Comparison of ENCODE assay signal across 8 cellular contexts in the genomic region with DNA sequence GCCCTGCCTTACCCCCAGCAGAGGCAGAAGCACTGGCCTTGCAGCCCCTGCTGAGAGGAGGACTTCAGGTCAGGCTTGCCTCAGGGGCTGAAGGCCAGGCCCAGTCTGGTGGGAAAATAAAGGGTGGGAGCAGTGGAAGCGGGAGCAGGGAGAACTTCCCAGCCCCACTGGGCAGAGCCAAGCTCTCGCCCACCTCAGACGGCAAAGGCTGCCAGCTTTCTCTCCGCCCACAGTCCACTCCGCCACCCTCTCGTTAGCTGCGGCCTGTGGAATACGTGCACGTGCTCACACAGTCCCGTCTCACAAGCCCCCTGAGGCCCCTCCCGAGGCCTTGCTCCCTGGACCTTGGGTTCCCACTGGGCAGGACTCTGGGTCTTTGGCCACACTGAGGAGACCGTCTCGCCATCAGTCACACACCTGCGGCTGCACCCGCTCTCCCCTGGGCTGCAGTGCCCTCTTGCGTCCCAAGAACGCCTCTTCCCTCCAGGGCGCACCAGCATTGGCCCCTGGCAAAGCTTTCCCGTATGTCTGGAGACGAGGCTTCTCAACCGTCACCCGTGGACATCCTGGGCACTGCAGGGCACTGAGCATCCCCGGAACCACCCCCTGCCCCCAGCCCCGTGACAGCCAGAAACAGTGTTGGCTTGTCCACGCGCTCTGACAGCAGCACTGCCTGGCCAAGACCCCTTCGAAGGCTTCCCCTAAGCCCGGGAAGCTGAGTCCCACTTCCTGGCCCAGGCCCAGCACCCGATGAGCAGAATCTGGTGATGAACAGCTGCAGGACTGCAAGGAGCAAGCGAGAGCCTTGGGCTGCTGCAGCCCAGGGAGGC. TPM values are rescaled to one million over a fixed set of nuclear protein-coding genes. Genes with fewer than 3 reads are reported as not detected.
DNase-seq lines count a peak whose midpoint lies in the region; ATAC-seq and TF ChIP-seq lines count a peak whose summit lies in the region.

No MANE protein-coding gene starts in this region.

- no peaks in the 10 kb centered on the region for H3K27me3 Mint-ChIP-seq in T-helper 17 cell

- peak overlapping the region; percentile 59 for H3K27ac Mint-ChIP-seq in T-helper 17 cell

- H3K4me1 Mint-ChIP-seq in T-helper 17 cell, result peaks cover 8% of the 10 kb centered on the region

- H3K9me3 ChIP-seq in AG04450 (ENCODE audit: control insufficient read depth, insufficient read depth, low read length) (no peaks in the 10 kb centered on the region; the same call in 1 of the 2 replicates), T-helper 17 cell (ENCODE audit: control insufficient read depth, low read length, poor library complexity, severe bottlenecking) (no peaks in the 10 kb centered on the region), left ventricle myocardium inferior (replicated peaks) (no peaks in the 10 kb centered on the region)

- POLR2A ChIA-PET in AG04450 (lab: Yijun Ruan, JAX), result interaction anchor here (0.6 to 0.9 kb wide), 2 partner anchors 10 to 137 kb away, joined by 3 to 6 read pairs; no protein-coding TSS in a partner anchor

- peaks cover 2% of the 10 kb centered on the region for H3K36me3 Mint-ChIP-seq in T-helper 17 cell (ENCODE audit: low read depth)

- peak; percentile 85 for TF ChIP-seq CTCF in AG04450 (IDR thresholded peaks at IDR 0.05; ENCODE audit: low read depth, low read length)
- TF ChIP-seq CTCF in left ventricle myocardium inferior (IDR thresholded peaks at IDR 0.05; ENCODE audit: borderline replicate concordance), result peak; percentile 84

- CTCF ChIA-PET in AG04450 (lab: Charles Lee), result interaction anchor here (0.6 to 2.7 kb wide), 21 partner anchors 8 to 299 kb away, joined by 3 to 30 read pairs (median 4); a partner anchor contains a TSS

- no peak overlapping the region for H3K4me3 ChIP-seq in AG04450 (ENCODE audit: low read depth, low read length)
- no peak overlapping the region for H3K4me3 ChIP-seq in left ventricle myocardium inferior

- H3K27ac ChIP-seq in AG04450 (ENCODE audit: low read depth, low read length) (no peak overlapping the region), left ventricle myocardium inferior (replicated peaks) (no peak overlapping the region)

- H3K4me3 Mint-ChIP-seq in T-helper 17 cell, result peak overlapping the region; percentile 7

- peak; percentile 62 for ATAC-seq in GM19023 (IDR thresholded peaks at IDR 0.05; ENCODE audit: unreplicated experiment)
- ATAC-seq in T-helper 17 cell, result peak; percentile 95
- peak; percentile 65 for ATAC-seq in sciatic nerve
- no peak for ATAC-seq in GM21526 (IDR thresholded peaks at IDR 0.05; ENCODE audit: low FRiP score, unreplicated experiment)

- intact Hi-C loops in left ventricle myocardium inferior (cut with micrococcal nuclease) (no loop called here), sciatic nerve (cut with DNase I) (no loop called here)

- H3K4me1 ChIP-seq in left ventricle myocardium inferior, result peaks cover 2% of the 10 kb centered on the region

- peaks cover 8% of the 10 kb centered on the region for H3K36me3 ChIP-seq in left ventricle myocardium inferior

- DNase-seq in AG04450 (ENCODE audit: low read depth, low spot score), result peak; percentile 46
- peak; percentile 49 for DNase-seq in NCI-H1105 treated with DMSO at 0.1 percent for 48 hours (lab: John Stamatoyannopoulos, UW)
- DNase-seq in T-helper 17 cell, result peak; percentile 37 to 68 (median 62)
- DNase-seq in amniotic epithelial cell (ENCODE audit: low read depth), result peak; percentile 59
- peak; percentile 63 for DNase-seq in left ventricle myocardium inferior
- DNase-seq in sciatic nerve (ENCODE audit: low spot score), result peak; percentile 83

- H3K27me3 ChIP-seq in AG04450 (ENCODE audit: control insufficient read depth, insufficient read depth, low read length) (no peaks in the 10 kb centered on the region), left ventricle myocardium inferior (ENCODE audit: low read depth) (peaks cover 18% of the 10 kb centered on the region)

RNA-seq across cellular contexts. Expression of a gene that starts 8.3 kb away (rescaled TPM):
- 144 and 157 TPM in 2 replicates for polyA plus RNA-seq in AG04450 (2011; rRNA removed)
- 32.7 and 46.2 TPM in 2 replicates for polyA minus RNA-seq in AG04450 (2011; rRNA and poly(A)+ RNA removed)
- total RNA-seq in T-helper 17 cell (10 to 100 TPM; 25.2 to 25.9 TPM), left ventricle myocardium inferior (76.1 TPM), sciatic nerve (32.5 TPM)

RNA-seq across cellular contexts. Expression of a gene that starts 9.6 kb away (rescaled TPM):
- 3.5 and 4.7 TPM in 2 replicates for polyA plus RNA-seq in AG04450 (2011; rRNA removed)
- polyA minus RNA-seq in AG04450 (2011; rRNA and poly(A)+ RNA removed), result 3.9 and 4.3 TPM in 2 replicates
- total RNA-seq in T-helper 17 cell, result 10 to 100 TPM; 38.9 to 42.5 TPM
- total RNA-seq in left ventricle myocardium inferior, result 12.2 TPM
- 20.1 TPM for total RNA-seq in sciatic nerve

RNA-seq across cellular contexts. Expression of a gene that starts 19.7 kb away (rescaled TPM):
- 40.8 and 68.0 TPM in 2 replicates for polyA plus RNA-seq in AG04450 (2011; rRNA removed)
- polyA minus RNA-seq in AG04450 (2011; rRNA and poly(A)+ RNA removed), result 56.0 and 96.7 TPM in 2 replicates
- total RNA-seq in T-helper 17 cell (100 to 1,000 TPM in 1 of 2 donors, 10 to 100 TPM in 1; 39.7 to 106 TPM), left ventricle myocardium inferior (30.4 TPM), sciatic nerve (29.0 TPM)

RNA-seq across cellular contexts. Expression of a gene that starts 34.9 kb away (rescaled TPM):
- 156 and 198 TPM in 2 replicates for polyA plus RNA-seq in AG04450 (2011; rRNA removed)
- 79.2 and 129 TPM in 2 replicates for polyA minus RNA-seq in AG04450 (2011; rRNA and poly(A)+ RNA removed)
- total RNA-seq in T-helper 17 cell (10 to 100 TPM; 31.9 to 39.8 TPM), left ventricle myocardium inferior (101 TPM), sciatic nerve (68.3 TPM)

RNA-seq across cellular contexts. Expression of a gene that starts 39.6 kb away (rescaled TPM):
- 11.6 and 16.0 TPM in 2 replicates for polyA plus RNA-seq in AG04450 (2011; rRNA removed)
- polyA minus RNA-seq in AG04450 (2011; rRNA and poly(A)+ RNA removed), result 7.1 and 10.6 TPM in 2 replicates
- total RNA-seq in T-helper 17 cell, result 1 to 10 TPM; 7.5 to 9.0 TPM
- 8.4 TPM for total RNA-seq in left ventricle myocardium inferior
- 10.4 TPM for total RNA-seq in sciatic nerve
